3 cellular contexts compared by ENCODE assay signal in genomic region chr5:155780274-155780673, GRCh38.
"Had no signal": no experiment of that assay in that cellular context is flagged by ENCODE, and none has a peak within 500 bp of the region (broad histone marks: within the 10 kb centered on the region; RNA-seq: fewer than 3 reads in every experiment).

No MANE protein-coding gene starts in this region.

- DNase-seq: GDM1, GF-D8 had no signal

- H3K4me3 ChIP-seq: GM12878 had no signal
